Comparison of ENCODE assay signal across 22 cellular contexts in genomic region chr6:162798546-162798945, GRCh38.
DNase-seq lines count a peak whose midpoint lies in the region; ATAC-seq lines count a peak whose summit lies in the region.
"Had no signal": no experiment of that assay in that cellular context is flagged by ENCODE, and none has a peak within 500 bp of the region (broad histone marks: within the 10 kb centered on the region; RNA-seq: fewer than 3 reads in every experiment).

No MANE protein-coding gene starts in this region.

- intact Hi-C loops in CD4-positive, alpha-beta memory T cell (cut with micrococcal nuclease), result no loop called here

- peak; percentile 60 for ATAC-seq in HG03432 (IDR thresholded peaks at IDR 0.05; ENCODE audit: unreplicated experiment)
- no peak for ATAC-seq in GM21381 (IDR thresholded peaks at IDR 0.05; ENCODE audit: unreplicated experiment)
- ATAC-seq: foreskin keratinocyte, psoas muscle had no signal

- H3K27me3 ChIP-seq in CD4-positive, alpha-beta memory T cell (ENCODE audit: insufficient read depth, low read length), result no peaks in the 10 kb centered on the region
- H3K27me3 ChIP-seq: foreskin keratinocyte, SJSA1, transverse colon had no signal

- H3K4me1 Mint-ChIP-seq in CD4-positive, alpha-beta memory T cell, result peaks cover 2 to 9% (median 6%) of the 10 kb centered on the region in 4 donors
- H3K4me1 Mint-ChIP-seq: neural crest cell had no signal

- H3K27ac ChIP-seq in CD4-positive, alpha-beta memory T cell (ENCODE audit: low read depth, low read length), result no peak overlapping the region
- H3K27ac ChIP-seq: epithelial cell of prostate, foreskin keratinocyte, left ventricle myocardium inferior, psoas muscle, SJSA1, transverse colon had no signal

- H3K4me3 ChIP-seq in CD4-positive, alpha-beta memory T cell (ENCODE audit: low read length in 2 of 2), result no peak overlapping the region
- H3K4me3 ChIP-seq: left ventricle myocardium inferior, psoas muscle, SJSA1, transverse colon had no signal

- peak overlapping the region in 7 of 8 donors; percentile 34 to 72 (median 49) for H3K4me3 Mint-ChIP-seq in CD4-positive, alpha-beta memory T cell
- H3K4me3 Mint-ChIP-seq: IgD-negative memory B cell; neural crest cell; T-helper 1 cell treated with Interleukin-12 subunit alpha and Interleukin-12 subunit beta and Interleukin-4 antibody, amounts not matched to agents 30 μg/mL and 1 μg/mL, for 36 hours had no signal

- POLR2A ChIA-PET in CD4-positive, alpha-beta memory T cell (lab: Charles Lee; ENCODE audit: partially characterized antibody), result no interaction called here

- H3K4me1 ChIP-seq in CD4-positive, alpha-beta memory T cell (ENCODE audit: insufficient read depth, low read length), result peaks cover 8% of the 10 kb centered on the region
- H3K4me1 ChIP-seq: foreskin keratinocyte, left ventricle myocardium inferior, psoas muscle, SJSA1, transverse colon had no signal

- peaks cover 0 to 5% (median 0%) of the 10 kb centered on the region in 8 donors for H3K9me3 Mint-ChIP-seq in CD4-positive, alpha-beta memory T cell
- H3K9me3 Mint-ChIP-seq: IgD-negative memory B cell; neural crest cell; T-helper 1 cell treated with Interleukin-12 subunit alpha and Interleukin-12 subunit beta and Interleukin-4 antibody, amounts not matched to agents 30 μg/mL and 1 μg/mL, for 36 hours had no signal

- H3K27ac Mint-ChIP-seq in CD4-positive, alpha-beta memory T cell, result no peak overlapping the region
- H3K27ac Mint-ChIP-seq: IgD-negative memory B cell; immature natural killer cell; T-helper 1 cell treated with Interleukin-12 subunit alpha and Interleukin-12 subunit beta and Interleukin-4 antibody, amounts not matched to agents 30 μg/mL and 1 μg/mL, for 36 hours had no signal

- H3K36me3 ChIP-seq in CD4-positive, alpha-beta memory T cell (ENCODE audit: insufficient read depth, low read length), result no peaks in the 10 kb centered on the region
- H3K36me3 ChIP-seq: left ventricle myocardium inferior, SJSA1, transverse colon had no signal

- CTCF ChIA-PET in CD4-positive, alpha-beta memory T cell (lab: Charles Lee; ENCODE audit: partially characterized antibody), result no interaction called here

- peak in 3 of 5 donors; percentile 1 to 5 (median 2) for DNase-seq in CD4-positive, alpha-beta memory T cell
- DNase-seq in SIG-M5 treated with dmso at 0.1 percent for 504 hours (lab: John Stamatoyannopoulos, UW; ENCODE audit: unreplicated experiment) (peak; percentile 21), medulla oblongata (ENCODE audit: extremely low spot score) (peak; percentile 20), GF-D8 (lab: John Stamatoyannopoulos, UW) (no peak)
- DNase-seq in effector CD4-positive, alpha-beta T cell, result no peak
- DNase-seq: activated CD4-positive, alpha-beta T cell treated with anti-CD3 and anti-CD28 coated beads, Interleukin-2, amount 50 U/mL, for 48 hours; foreskin keratinocyte; left ventricle myocardium inferior; NCI-H1930; NCI-H345; NCI-H82; psoas muscle; stimulated activated naive CD4-positive, alpha-beta T cell treated with Interleukin-2 at 50 U/mL for 16 hours; transverse colon had no signal

- H3K9me3 ChIP-seq in CD4-positive, alpha-beta memory T cell (ENCODE audit: control insufficient read depth in 1 of 2, low read length in 2 of 2), result no peaks in the 10 kb centered on the region
- H3K9me3 ChIP-seq: left ventricle myocardium inferior, psoas muscle, SJSA1, transverse colon had no signal

- peaks cover 0 to 8% of the 10 kb centered on the region in 2 donors for H3K27me3 Mint-ChIP-seq in CD4-positive, alpha-beta memory T cell
- H3K27me3 Mint-ChIP-seq: IgD-negative memory B cell had no signal

- H3K36me3 Mint-ChIP-seq in CD4-positive, alpha-beta memory T cell, result no peaks in the 10 kb centered on the region
- H3K36me3 Mint-ChIP-seq: IgD-negative memory B cell, immature natural killer cell had no signal

Comparison
In these comparisons a context has a peak if more than half of its experiments do, and no peak if none do; other contexts are left out.
1. DNase-seq: peak in CD4-positive, alpha-beta memory T cell (3 of 5), SIG-M5 treated with dmso at 0.1 percent for 504 hours (single experiment) and medulla oblongata (single experiment); none in GF-D8 (single experiment) and effector CD4-positive, alpha-beta T cell (single experiment).